3 cellular contexts compared by ENCODE assay signal in the genomic region with DNA sequence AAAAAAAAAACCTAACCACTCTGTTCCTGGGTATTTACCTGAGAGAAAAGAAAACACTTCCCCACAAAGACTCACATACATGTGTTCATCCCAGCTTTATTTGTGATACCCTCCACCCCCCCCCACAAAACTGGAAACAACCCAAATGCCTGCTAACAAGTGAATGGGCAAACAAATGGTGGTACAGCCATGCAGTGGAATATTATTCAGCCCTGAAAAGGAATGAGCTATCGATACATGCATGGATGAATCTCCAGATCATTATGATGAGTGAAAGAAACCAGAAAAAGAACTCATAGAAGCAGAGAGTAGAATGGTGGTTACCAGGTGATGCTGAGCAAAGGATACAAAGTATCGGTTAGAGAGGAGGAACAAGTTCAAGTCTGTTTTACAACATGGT.
TF ChIP-seq lines count a peak whose summit lies in the region.

No MANE protein-coding gene starts in this region.

TF ChIP-seq in HEK293, 187 proteins besides CTCF, POLR2A, EP300 and RAD21:
- TF ChIP-seq, protein P1, sequence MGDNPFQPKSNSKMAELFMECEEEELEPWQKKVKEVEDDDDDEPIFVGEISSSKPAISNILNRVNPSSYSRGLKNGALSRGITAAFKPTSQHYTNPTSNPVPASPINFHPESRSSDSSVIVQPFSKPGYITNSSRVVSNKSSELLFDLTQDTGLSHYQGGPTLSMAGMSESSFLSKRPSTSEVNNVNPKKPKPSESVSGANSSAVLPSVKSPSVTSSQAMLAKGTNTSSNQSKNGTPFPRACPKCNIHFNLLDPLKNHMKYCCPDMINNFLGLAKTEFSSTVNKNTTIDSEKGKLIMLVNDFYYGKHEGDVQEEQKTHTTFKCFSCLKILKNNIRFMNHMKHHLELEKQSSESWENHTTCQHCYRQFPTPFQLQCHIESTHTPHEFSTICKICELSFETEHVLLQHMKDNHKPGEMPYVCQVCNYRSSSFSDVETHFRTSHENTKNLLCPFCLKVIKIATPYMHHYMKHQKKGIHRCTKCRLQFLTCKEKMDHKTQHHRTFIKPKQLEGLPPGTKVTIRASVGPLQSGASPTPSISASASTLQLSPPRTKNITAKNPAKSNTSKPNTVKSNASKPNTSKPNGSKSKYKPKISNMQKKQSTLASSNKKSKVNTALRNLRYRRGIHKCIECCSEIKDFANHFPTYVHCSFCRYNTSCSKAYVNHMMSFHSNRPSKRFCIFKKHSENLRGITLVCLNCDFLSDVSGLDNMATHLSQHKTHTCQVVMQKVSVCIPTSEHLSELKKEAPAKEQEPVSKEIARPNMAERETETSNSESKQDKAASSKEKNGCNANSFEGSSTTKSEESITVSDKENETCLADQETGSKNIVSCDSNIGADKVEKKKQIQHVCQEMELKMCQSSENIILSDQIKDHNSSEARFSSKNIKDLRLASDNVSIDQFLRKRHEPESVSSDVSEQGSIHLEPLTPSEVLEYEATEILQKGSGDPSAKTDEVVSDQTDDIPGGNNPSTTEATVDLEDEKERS (tag by site-specific recombination; IDR thresholded peaks at IDR 0.05) = 0 out of 2 replicates have a peak, but pooled peaks have one; percentile 48
- TF ChIP-seq ZNF132 (tag by site-specific recombination; IDR thresholded peaks at IDR 0.05; ENCODE audit: borderline replicate concordance) = no peak
- TF ChIP-seq ZNF146 (tag by site-specific recombination; IDR thresholded peaks at IDR 0.05) = peak; percentile 92

TF ChIP-seq in K562, 482 proteins besides CTCF, POLR2A, EP300 and RAD21:
- TF ChIP-seq RBM25 (IDR thresholded peaks at IDR 0.05; ENCODE audit: low read depth, low read length, severe bottlenecking) (peak; percentile 50), NFXL1 (CRISPR knock-in tag; IDR thresholded peaks at IDR 0.05) (no peak), KDM1A (IDR thresholded peaks at IDR 0.05) (peak; percentile 29 to 55; a peak in 2 of 4 replicates), TAL1 (IDR thresholded peaks at IDR 0.05) (no peak), ZNF146 (CRISPR knock-in tag; IDR thresholded peaks at IDR 0.05; ENCODE audit: unreplicated experiment) (peak; percentile 97)
TF ChIP-seq in K562: peak in this region for 3.

TF ChIP-seq in H1, 55 proteins besides CTCF, POLR2A, EP300 and RAD21:
- TF ChIP-seq EZH2 (IDR thresholded peaks at IDR 0.05; ENCODE audit: low read depth, low read length, severe bottlenecking) (no peak), BCL11A (IDR thresholded peaks at IDR 0.05; ENCODE audit: low read depth in 2 of 2, low read length in 2 of 2) (no peak), HDAC2 (IDR thresholded peaks at IDR 0.05; ENCODE audit: borderline replicate concordance in 1 of 2, low read depth in 2 of 2, low read length in 2 of 2) (no peak), KDM1A (IDR thresholded peaks at IDR 0.05; ENCODE audit: borderline replicate concordance, low read length) (0 out of 2 replicates have a peak, but pooled peaks have one; percentile 15)
TF ChIP-seq in H1: peak in this region for 1.
